In the genomic region with DNA sequence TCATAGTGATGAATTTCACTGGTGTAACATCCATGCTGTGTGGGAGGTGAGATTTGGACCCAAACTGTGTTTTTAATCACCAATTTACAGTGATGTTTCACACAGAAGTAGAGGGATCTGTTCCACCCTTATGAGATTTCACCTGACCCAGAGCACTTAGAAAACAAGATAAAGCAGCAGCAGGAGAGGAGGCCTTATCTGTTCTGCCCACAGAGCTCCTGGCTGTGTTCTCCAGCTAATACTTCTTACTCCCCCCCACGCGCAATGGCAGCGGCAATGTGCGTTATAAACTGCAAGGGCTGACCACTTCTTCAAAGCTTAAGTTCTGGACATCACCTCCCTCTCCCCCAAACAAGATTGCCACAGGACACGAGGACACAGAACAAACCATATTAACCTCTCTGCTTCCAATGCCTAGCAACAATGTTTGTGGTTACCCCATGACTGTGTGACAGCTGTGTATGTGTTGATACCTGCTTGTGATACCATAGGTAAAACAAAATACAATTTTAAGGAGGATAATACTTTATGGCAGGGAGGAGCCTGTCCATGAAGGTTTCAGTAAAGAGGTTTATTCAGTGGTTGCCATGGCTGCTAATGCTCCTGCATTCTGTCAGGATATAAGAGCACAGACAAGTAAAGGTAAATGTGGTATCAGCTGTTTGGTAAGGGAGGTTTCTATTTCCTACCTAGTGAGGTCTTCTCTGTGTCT, we compare ENCODE assay signal across 9 cellular contexts.
DNase-seq lines count a peak whose midpoint lies in the region; ATAC-seq and TF ChIP-seq lines count a peak whose summit lies in the region.
"Had no signal": no experiment of that assay in that cellular context is flagged by ENCODE, and none has a peak within 500 bp of the region (broad histone marks: within the 10 kb centered on the region; RNA-seq: fewer than 3 reads in every experiment).

No MANE protein-coding gene starts in this region.

- peaks cover 52% of the 10 kb centered on the region for H3K4me1 Mint-ChIP-seq in progenitor cell of endocrine pancreas (ENCODE audit: low read depth)

- H3K27ac ChIP-seq in colonic mucosa, result peak overlapping the region; percentile 84
- H3K27ac ChIP-seq: SJCRH30 had no signal

- TF ChIP-seq CTCF in colonic mucosa (IDR thresholded peaks at IDR 0.05), result no peak
- no peak for TF ChIP-seq CTCF in progenitor cell of endocrine pancreas (IDR thresholded peaks at IDR 0.05; ENCODE audit: unreplicated experiment)

- intact Hi-C loops in colonic mucosa (cut with DNase I), result loop anchor here (10.0 kb wide), 1 partner anchor 93 kb away; no protein-coding TSS in a partner anchor

- no peaks in the 10 kb centered on the region for H3K36me3 ChIP-seq in colonic mucosa
- H3K36me3 ChIP-seq: SJCRH30 had no signal

- peak; percentile 81 for DNase-seq in HT-29 (ENCODE audit: low spot score)
- DNase-seq in NCI-H226, result peak; percentile 49
- no peak for DNase-seq in colonic mucosa
- no peak for DNase-seq in progenitor cell of endocrine pancreas (ENCODE audit: low spot score, unreplicated experiment)
- no peak for DNase-seq in dermis blood vessel endothelial cell
- no peak for DNase-seq in germinal center (ENCODE audit: low spot score)

- no peaks in the 10 kb centered on the region for H3K4me1 ChIP-seq in colonic mucosa

- no peaks in the 10 kb centered on the region for H3K36me3 Mint-ChIP-seq in progenitor cell of endocrine pancreas (ENCODE audit: insufficient read depth)

- H3K9me3 ChIP-seq in colonic mucosa, result no peaks in the 10 kb centered on the region
- H3K9me3 ChIP-seq: SJCRH30 had no signal

- H3K27me3 ChIP-seq in colonic mucosa, result no peaks in the 10 kb centered on the region
- H3K27me3 ChIP-seq: SJCRH30 had no signal

- no peaks in the 10 kb centered on the region for H3K27me3 Mint-ChIP-seq in progenitor cell of endocrine pancreas

- H3K9me3 Mint-ChIP-seq in progenitor cell of endocrine pancreas (ENCODE audit: low read depth), result no peaks in the 10 kb centered on the region

- H3K4me3 Mint-ChIP-seq in progenitor cell of endocrine pancreas (ENCODE audit: low read depth), result peak overlapping the region; percentile 78

- peak overlapping the region in 1 of 2 donors; percentile 81 for H3K9ac ChIP-seq in colonic mucosa (ENCODE audit: low read depth in 2 of 2, low read length in 2 of 2)

- peak overlapping the region; percentile 85 for H3K27ac Mint-ChIP-seq in progenitor cell of endocrine pancreas

- ATAC-seq in GM21619 (IDR thresholded peaks at IDR 0.05; ENCODE audit: unreplicated experiment) (no peak), HG03280 (IDR thresholded peaks at IDR 0.05; ENCODE audit: unreplicated experiment) (no peak)

- H3K4me3 ChIP-seq in colonic mucosa, result no peak overlapping the region

Comparison
In these comparisons a context has a peak if more than half of its experiments do, and no peak if none do; other contexts are left out.
1. DNase-seq: peak in HT-29 (single experiment) and NCI-H226 (single experiment); none in colonic mucosa (single experiment), progenitor cell of endocrine pancreas (single experiment), dermis blood vessel endothelial cell (single experiment) and germinal center (single experiment).